Comparison of ENCODE assay signal across 32 cellular contexts in the genomic region with DNA sequence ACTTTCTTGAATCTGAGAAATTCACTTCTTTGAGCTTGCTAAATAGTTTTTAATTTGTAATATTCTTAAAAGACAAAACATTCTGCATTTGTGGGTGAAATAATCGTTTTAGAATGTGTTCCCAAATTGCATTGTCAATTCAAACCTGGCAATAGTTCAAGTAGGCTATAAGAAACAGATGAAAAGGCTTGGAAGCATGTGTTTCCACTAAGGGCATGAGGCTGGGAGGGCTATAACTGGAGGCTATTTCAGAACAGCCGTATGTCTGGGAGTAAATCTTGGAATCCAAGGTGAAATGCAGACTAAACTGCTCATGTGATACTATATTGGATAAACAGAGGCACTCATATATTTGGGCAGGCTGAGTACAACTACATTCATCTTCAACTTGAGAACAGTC.
"Had no signal": no experiment of that assay in that cellular context is flagged by ENCODE, and none has a peak within 500 bp of the region (broad histone marks: within the 10 kb centered on the region; RNA-seq: fewer than 3 reads in every experiment).

No MANE protein-coding gene starts in this region.

- H3K4me3 ChIP-seq: ascending aorta, cardiac muscle cell, heart left ventricle, lower lobe of right lung, psoas muscle, smooth muscle cell, stomach, suprapubic skin, tibial artery, upper lobe of right lung had no signal

- H3K36me3 ChIP-seq: ascending aorta, cardiac muscle cell, heart left ventricle, lower lobe of right lung, stomach, suprapubic skin, tibial artery, upper lobe of right lung had no signal

- ATAC-seq: esophagus mucosa; foreskin keratinocyte; heart left ventricle; left lobe of liver; lower lobe of right lung; naive thymus-derived CD8-positive, alpha-beta T cell; psoas muscle; stimulated activated naive B cell treated with anti-CD40 and anti-IgM and Interleukin-4, amounts not matched to agents 10 μg/mL and 1 μg/mL and 100 μg/mL, for 72 hours; upper lobe of right lung had no signal

- H3K27ac ChIP-seq: ascending aorta, foreskin keratinocyte, heart left ventricle, lower lobe of right lung, parathyroid adenoma, psoas muscle, stomach, suprapubic skin, tibial artery, upper lobe of right lung, VCaP had no signal

- H3K9me3 ChIP-seq: ascending aorta, heart left ventricle, lower lobe of right lung, psoas muscle, stomach, suprapubic skin, tibial artery, upper lobe of right lung had no signal

- H3K79me2 ChIP-seq: parathyroid adenoma had no signal

- H3K9ac ChIP-seq: parathyroid adenoma had no signal

- H2AFZ ChIP-seq: parathyroid adenoma had no signal

- H3K4me2 ChIP-seq: smooth muscle cell had no signal

- DNase-seq: activated CD4-positive, alpha-beta T cell treated with anti-CD3 and anti-CD28 coated beads for 4 hours; activated CD4-positive, alpha-beta T cell treated with anti-CD3 and anti-CD28 coated beads, Interleukin-2, amount 50 U/mL, for 4 hours; activated effector memory CD4-positive, alpha-beta T cell treated with anti-CD3 and anti-CD28 coated beads, Interleukin-2, amount 50 U/mL, for 16 hours; activated naive CD4-positive, alpha-beta T cell treated with anti-CD3 and anti-CD28 coated beads for 36 hours; activated naive CD8-positive, alpha-beta T cell treated with anti-CD3 and anti-CD28 coated beads for 36 hours; activated T-cell treated with anti-CD3 and anti-CD28 coated beads for 4 hours; cortex of kidney; endodermal cell; foreskin keratinocyte; heart left ventricle; kidney glomerular epithelial cell; lower lobe of right lung; mesenchymal stem cell; naive thymus-derived CD8-positive, alpha-beta T cell; nucleus accumbens; psoas muscle; stimulated activated CD4-positive, alpha-beta T cell treated with anti-CD3 and anti-CD28 coated beads, Interleukin-15, amount 100 ng/mL, for 24 hours; stimulated activated CD4-positive, alpha-beta T cell treated with anti-CD3 and anti-CD28 coated beads, Interleukin-2, amount 100 ng/mL, for 24 hours; stimulated activated naive B cell treated with anti-CD40 and anti-IgM and Interleukin-4, amounts not matched to agents 10 μg/mL and 1 μg/mL and 100 μg/mL, for 72 hours; stomach; T-helper 1 cell; T-helper 9 cell; tibial artery; upper lobe of right lung had no signal

- H3K27me3 ChIP-seq: ascending aorta, cardiac muscle cell, foreskin keratinocyte, stomach, suprapubic skin, tibial artery, upper lobe of right lung had no signal

- H3K4me1 ChIP-seq: ascending aorta, heart left ventricle, lower lobe of right lung, parathyroid adenoma, psoas muscle, stomach, suprapubic skin, tibial artery, upper lobe of right lung had no signal
